Comparison of ENCODE assay signal across 10 cellular contexts in genomic region chr2:124810132-124810531, GRCh38.
DNase-seq lines count a peak whose midpoint lies in the region; ATAC-seq and TF ChIP-seq lines count a peak whose summit lies in the region.
"Had no signal": no experiment of that assay in that cellular context is flagged by ENCODE, and none has a peak within 500 bp of the region (broad histone marks: within the 10 kb centered on the region; RNA-seq: fewer than 3 reads in every experiment).

No MANE protein-coding gene starts in this region.

- H3K4me1 ChIP-seq in tibial nerve = no peaks in the 10 kb centered on the region
- H3K4me1 ChIP-seq: psoas muscle had no signal

- no peaks in the 10 kb centered on the region for H3K27me3 ChIP-seq in tibial nerve

- DNase-seq in Ammon's horn (ENCODE audit: low spot score) (peak; percentile 56), SK-N-DZ (ENCODE audit: low spot score) (peak; percentile 83), islet precursor cell (peak; percentile 76), GM10248 (ENCODE audit: extremely low spot score) (no peak), tibial nerve (ENCODE audit: low spot score in 2 of 2) (no peak)
- DNase-seq: psoas muscle had no signal

- TF ChIP-seq CTCF in LNCAP (IDR thresholded peaks at IDR 0.05) (peak; percentile 55; the same call in 1 of the 2 replicates), GM10248 (IDR thresholded peaks at IDR 0.05; ENCODE audit: control extremely low read depth, extremely low read depth, low read depth, missing control alignments) (no peak), tibial nerve (IDR thresholded peaks at IDR 0.05) (no peak)

- POLR2A ChIA-PET in GM10248 (lab: Yijun Ruan, JAX) = no interaction called here

- H3K4me3 ChIP-seq in tibial nerve = no peak overlapping the region
- H3K4me3 ChIP-seq: psoas muscle had no signal

- CTCF ChIA-PET in GM10248 (lab: Yijun Ruan, JAX) = interaction anchor here (1.6 kb wide), 1 partner anchor 10 kb away, joined by 6 read pairs; no protein-coding TSS in a partner anchor

- TF ChIP-seq POLR2A in tibial nerve (IDR thresholded peaks at IDR 0.05) = no peak

- H3K27ac ChIP-seq in tibial nerve = no peak overlapping the region
- H3K27ac ChIP-seq: psoas muscle had no signal

- no peaks in the 10 kb centered on the region for H3K36me3 ChIP-seq in tibial nerve

- H3K9me3 ChIP-seq in tibial nerve = no peaks in the 10 kb centered on the region
- H3K9me3 ChIP-seq: psoas muscle had no signal

- no peak for TF ChIP-seq EP300 in tibial nerve (IDR thresholded peaks at IDR 0.05)

- 36 to 38% methylated on average over 4 of the region's 4 CpGs for WGBS in tibial nerve, 2 donors

- ATAC-seq in GM19463 (IDR thresholded peaks at IDR 0.05; ENCODE audit: unreplicated experiment) (no peak), GM18868 (IDR thresholded peaks at IDR 0.05; ENCODE audit: unreplicated experiment) (no peak)
- ATAC-seq: psoas muscle; stimulated activated memory B cell treated with anti-CD40 and anti-IgM and Interleukin-4, amounts not matched to agents 10 μg/mL and 1 μg/mL and 100 μg/mL, for 72 hours had no signal

Comparison
In these comparisons a context has a peak if more than half of its experiments do, and no peak if none do; other contexts are left out.
1. DNase-seq: peak in Ammon's horn (single experiment), SK-N-DZ (single experiment) and islet precursor cell (single experiment); none in GM10248 (single experiment) and tibial nerve (0 of 2).